In genomic region chr1:113928950-113929749, GRCh38 we compare ENCODE assay signal across 1 cellular context.
A peak's percentile ranks its signal among the peaks of the same experiment; 100 is the strongest.
TF ChIP-seq lines count a peak whose summit lies in the region.

Gene HIPK1 (plus strand): TSS chr1:113929324.

TF ChIP-seq in HepG2, 621 proteins besides CTCF, POLR2A, EP300 and RAD21 (continued from another document and continues in another):
- TF ChIP-seq SNAI1 (CRISPR knock-in tag; IDR thresholded peaks at IDR 0.05; ENCODE audit: borderline replicate concordance) = no peak
- TF ChIP-seq BCL6 (CRISPR knock-in tag; IDR thresholded peaks at IDR 0.05) = peak; percentile 49
- TF ChIP-seq PHB2 (IDR thresholded peaks at IDR 0.05; ENCODE audit: partially characterized antibody) = no peak
- TF ChIP-seq ATF2 (CRISPR knock-in tag; IDR thresholded peaks at IDR 0.05) = peak; percentile 90
- TF ChIP-seq GABPB1 (CRISPR knock-in tag; IDR thresholded peaks at IDR 0.05) = peak; percentile 96
- no peak; the same call in 1 of the 2 replicates for TF ChIP-seq TOE1 (CRISPR knock-in tag; IDR thresholded peaks at IDR 0.05)
- no peak for TF ChIP-seq ZNF33B (CRISPR knock-in tag; IDR thresholded peaks at IDR 0.05)
- peak; percentile 86 for TF ChIP-seq FOXK2 (IDR thresholded peaks at IDR 0.05)
- TF ChIP-seq ZNF605 (CRISPR knock-in tag; IDR thresholded peaks at IDR 0.05) = peak; percentile 84
- TF ChIP-seq FOXM1 (CRISPR knock-in tag; IDR thresholded peaks at IDR 0.05) = no peak
- TF ChIP-seq HMGXB3 (CRISPR knock-in tag; IDR thresholded peaks at IDR 0.05; ENCODE audit: borderline replicate concordance) = peak; percentile 14
- peak; percentile 82 for TF ChIP-seq HIVEP1 (CRISPR knock-in tag; IDR thresholded peaks at IDR 0.05)
- TF ChIP-seq ZBED4 (CRISPR knock-in tag; IDR thresholded peaks at IDR 0.05; ENCODE audit: borderline replicate concordance) = no peak
- TF ChIP-seq POGZ (CRISPR knock-in tag; IDR thresholded peaks at IDR 0.05) = peak; percentile 48; the same call in 1 of the 2 replicates
- peak; percentile 72; the same call in 1 of the 2 replicates for TF ChIP-seq ZNF367 (CRISPR knock-in tag; IDR thresholded peaks at IDR 0.05; ENCODE audit: borderline replicate concordance)
- TF ChIP-seq CENPX (CRISPR knock-in tag; IDR thresholded peaks at IDR 0.05) = no peak
- no peak for TF ChIP-seq CENPBD1 (CRISPR knock-in tag; IDR thresholded peaks at IDR 0.05; ENCODE audit: borderline replicate concordance, low read depth)
- 0 out of 2 replicates have a peak, but pooled peaks have one; percentile 61 for TF ChIP-seq CHCHD3 (CRISPR knock-in tag; IDR thresholded peaks at IDR 0.05)
- peak; percentile 89 for TF ChIP-seq SALL1 (CRISPR knock-in tag; IDR thresholded peaks at IDR 0.05)
- peak; percentile 83 for TF ChIP-seq PHF21A (CRISPR knock-in tag; IDR thresholded peaks at IDR 0.05)
- peak; percentile 61 for TF ChIP-seq ZNF589 (CRISPR knock-in tag; conservative IDR thresholded peaks at IDR 0.05)
- TF ChIP-seq ZGPAT (CRISPR knock-in tag; IDR thresholded peaks at IDR 0.05) = peak; percentile 81
- TF ChIP-seq SYNCRIP (IDR thresholded peaks at IDR 0.05; ENCODE audit: insufficient read depth, low read depth, low read length) = no peak
- peak; percentile 50; the same call in 1 of the 2 replicates for TF ChIP-seq ZMYM3 (CRISPR knock-in tag; IDR thresholded peaks at IDR 0.05)
- TF ChIP-seq SCMH1 (CRISPR knock-in tag; IDR thresholded peaks at IDR 0.05; ENCODE audit: borderline replicate concordance) = no peak
- no peak for TF ChIP-seq GPN1 (CRISPR knock-in tag; IDR thresholded peaks at IDR 0.05; ENCODE audit: borderline replicate concordance)
- TF ChIP-seq ZNF343 (CRISPR knock-in tag; IDR thresholded peaks at IDR 0.05) = peak; percentile 38; the same call in 1 of the 2 replicates
- no peak for TF ChIP-seq ZNF841 (CRISPR knock-in tag; IDR thresholded peaks at IDR 0.05; ENCODE audit: borderline replicate concordance)
- TF ChIP-seq ZMYM2 (CRISPR knock-in tag; IDR thresholded peaks at IDR 0.05) = peak; percentile 69; the same call in 1 of the 2 replicates
- peak; percentile 93; the same call in 1 of the 2 replicates for TF ChIP-seq KLF12 (CRISPR knock-in tag; IDR thresholded peaks at IDR 0.05; ENCODE audit: borderline replicate concordance)
- TF ChIP-seq ZFP36 (IDR thresholded peaks at IDR 0.05; ENCODE audit: borderline replicate concordance, low read depth, low read length, partially characterized antibody) = no peak
- peak; percentile 69 for TF ChIP-seq RXRA (CRISPR knock-in tag; IDR thresholded peaks at IDR 0.05)
- no peak; the same call in 1 of the 2 replicates for TF ChIP-seq ZBTB37 (CRISPR knock-in tag; IDR thresholded peaks at IDR 0.05)
- TF ChIP-seq ZKSCAN1 (IDR thresholded peaks at IDR 0.05; ENCODE audit: low read length) = no peak
- peak; percentile 35; the same call in 1 of the 2 replicates for TF ChIP-seq ZBTB43 (CRISPR knock-in tag; conservative IDR thresholded peaks at IDR 0.05)
- no peak; the same call in 1 of the 2 replicates for TF ChIP-seq TIGD3 (CRISPR knock-in tag; IDR thresholded peaks at IDR 0.05; ENCODE audit: borderline replicate concordance)
- 0 out of 2 replicates have a peak, but pooled peaks have one; percentile 31 for TF ChIP-seq ZNF747 (CRISPR knock-in tag; IDR thresholded peaks at IDR 0.05; ENCODE audit: borderline replicate concordance)
- no peak for TF ChIP-seq TCF12 (IDR thresholded peaks at IDR 0.05)
- TF ChIP-seq TCF12 (CRISPR knock-in tag; IDR thresholded peaks at IDR 0.05) = no peak
- TF ChIP-seq REL (CRISPR knock-in tag; conservative IDR thresholded peaks at IDR 0.05) = 0 out of 2 replicates have a peak, but pooled peaks have one; percentile 75
- TF ChIP-seq AGO2 (optimal IDR thresholded peaks at IDR 0.05; ENCODE audit: low read depth, low read length) = no peak
- peak; percentile 48; the same call in 1 of the 2 replicates for TF ChIP-seq HBP1 (CRISPR knock-in tag; IDR thresholded peaks at IDR 0.05; ENCODE audit: low read depth)
